In genomic region chr2:159714586-159714930, GRCh38 we compare ENCODE assay signal across 10 cellular contexts. TPM values are rescaled to one million over a fixed set of nuclear protein-coding genes. Genes with fewer than 3 reads are reported as not detected.
A peak's percentile ranks its signal among the peaks of the same experiment; 100 is the strongest.
DNase-seq lines count a peak whose midpoint lies in the region; ATAC-seq, FAIRE-seq and TF ChIP-seq lines count a peak whose summit lies in the region.
"Had no signal": no experiment of that assay in that cellular context is flagged by ENCODE, and none has a peak within 500 bp of the region (broad histone marks: within the 10 kb centered on the region; RNA-seq: fewer than 3 reads in every experiment).

No MANE protein-coding gene starts in this region.

- TF ChIP-seq CTCF in SK-N-SH (IDR thresholded peaks at IDR 0.05), result no peak
- no peak for TF ChIP-seq CTCF in RWPE2 (IDR thresholded peaks at IDR 0.05; ENCODE audit: poor library complexity, severe bottlenecking)
- no peak for TF ChIP-seq CTCF in endothelial cell of umbilical vein (IDR thresholded peaks at IDR 0.05; ENCODE audit: extremely low read depth in 1 of 2, insufficient read depth in 1 of 2, low read depth in 1 of 2, low read length in 2 of 2)
- TF ChIP-seq CTCF in gastrocnemius medialis (IDR thresholded peaks at IDR 0.05 in 4 of 5, conservative IDR thresholded peaks at IDR 0.05 in 1 of 5), result no peak

- H3K27me3 ChIP-seq in SK-N-SH (ENCODE audit: insufficient read depth) (no peaks in the 10 kb centered on the region), RWPE2 (ENCODE audit: insufficient read depth, poor library complexity, severe bottlenecking) (no peaks in the 10 kb centered on the region), endothelial cell of umbilical vein (ENCODE audit: control insufficient read depth in 2 of 2, insufficient read depth in 2 of 2, low read length in 2 of 2) (no peaks in the 10 kb centered on the region), gastrocnemius medialis (no peaks in the 10 kb centered on the region)

- H3K4me3 ChIP-seq in SK-N-SH (ENCODE audit: low read depth in 2 of 2, low read length in 1 of 2) (peak overlapping the region in 1 of 2 experiments; percentile 32; a peak in 2 of 4 replicates), RWPE2 (ENCODE audit: severe bottlenecking) (no peak overlapping the region), endothelial cell of umbilical vein (replicated peaks in 1 of 3; ENCODE audit: insufficient read depth in 1 of 3, low read depth in 1 of 3, low read length in 3 of 3) (peak overlapping the region in 2 of 3 experiments; percentile 17 to 94), gastrocnemius medialis (peak overlapping the region; percentile 5 to 93 (median 92))

- no peaks in the 10 kb centered on the region for H3K9me3 ChIP-seq in SK-N-SH
- H3K9me3 ChIP-seq in RWPE2 (ENCODE audit: severe bottlenecking), result no peaks in the 10 kb centered on the region
- no peaks in the 10 kb centered on the region for H3K9me3 ChIP-seq in endothelial cell of umbilical vein (replicated peaks; ENCODE audit: control insufficient read depth, insufficient read depth, low read length)
- no peaks in the 10 kb centered on the region for H3K9me3 ChIP-seq in gastrocnemius medialis

- H3K79me2 ChIP-seq in SK-N-SH (ENCODE audit: insufficient read depth) (peaks cover 83% of the 10 kb centered on the region), endothelial cell of umbilical vein (ENCODE audit: control insufficient read depth, insufficient read depth, low read length) (peaks cover 72% of the 10 kb centered on the region)

- WGBS in SK-N-SH (ENCODE audit: low lambda C conversion rate), result 70% methylated on average over 8 of the region's 8 CpGs

- H4K20me1 ChIP-seq in SK-N-SH (ENCODE audit: insufficient read depth) (peaks cover 68% of the 10 kb centered on the region), endothelial cell of umbilical vein (replicated peaks; ENCODE audit: control insufficient read depth, extremely low read depth, insufficient read depth, low read length) (peaks cover 14% of the 10 kb centered on the region)

- no peak for TF ChIP-seq RAD21 in SK-N-SH (IDR thresholded peaks at IDR 0.05; ENCODE audit: low read length)

- no TSS peak for BruUV-seq in endothelial cell of umbilical vein (replicated peaks; lab: Mats Ljungman, UMichigan)

- intact Hi-C loops in endothelial cell of umbilical vein (cut with micrococcal nuclease) (loop anchor here (1.0 to 10.0 kb wide), 5 partner anchors 8 to 577 kb away; partner anchors contain the start of gene CD302), gastrocnemius medialis (cut with DNase I; ENCODE audit: low total_unique reads) (loop anchor here (5.0 kb wide), 2 partner anchors 83 to 462 kb away; partner anchors contain the start of gene CD302)

- peak overlapping the region; percentile 77 for H3K4me2 ChIP-seq in SK-N-SH
- peak overlapping the region; percentile 87 for H3K4me2 ChIP-seq in endothelial cell of umbilical vein (ENCODE audit: insufficient read depth, low read length)

- no peak overlapping the region; the same call in 1 of the 2 replicates for H3K9ac ChIP-seq in SK-N-SH
- peak overlapping the region; percentile 98 for H3K9ac ChIP-seq in endothelial cell of umbilical vein (replicated peaks; ENCODE audit: extremely low read depth, insufficient read depth, low read length)

- H2AFZ ChIP-seq in SK-N-SH (ENCODE audit: low read depth), result no peak overlapping the region
- no peak overlapping the region for H2AFZ ChIP-seq in endothelial cell of umbilical vein (ENCODE audit: low read depth, low read length)

- peaks cover 6 to 19% of the 10 kb centered on the region in 2 experiments; a peak in 3 of 4 replicates for H3K4me1 ChIP-seq in SK-N-SH (ENCODE audit: control insufficient read depth in 1 of 2, insufficient read depth in 2 of 2, low read depth in 1 of 2, low read length in 1 of 2)
- peaks cover 23% of the 10 kb centered on the region for H3K4me1 ChIP-seq in RWPE2 (ENCODE audit: insufficient read depth, poor library complexity, severe bottlenecking)
- H3K4me1 ChIP-seq in endothelial cell of umbilical vein (ENCODE audit: control insufficient read depth, extremely low read depth, insufficient read depth, low read length), result peaks cover 28% of the 10 kb centered on the region
- H3K4me1 ChIP-seq in gastrocnemius medialis, result peaks cover 28 to 55% of the 10 kb centered on the region in 2 donors

- no peak for ATAC-seq in SK-N-SH treated with all-trans-retinoic acid at 6 μM for 48 hours
- no peak for ATAC-seq in RWPE2 (ENCODE audit: low read depth)
- no peak for ATAC-seq in gastrocnemius medialis
- no peak for ATAC-seq in HG03139 (IDR thresholded peaks at IDR 0.05; ENCODE audit: unreplicated experiment)

- FAIRE-seq in endothelial cell of umbilical vein (lab: Jason Lieb, UNC), result no peak

- peaks cover 24 to 53% of the 10 kb centered on the region in 2 experiments for H3K36me3 ChIP-seq in SK-N-SH (replicated peaks in 1 of 2; ENCODE audit: control insufficient read depth in 1 of 2, insufficient read depth in 2 of 2, low read length in 1 of 2)
- H3K36me3 ChIP-seq in RWPE2 (ENCODE audit: low read depth), result peaks cover 54% of the 10 kb centered on the region
- H3K36me3 ChIP-seq in endothelial cell of umbilical vein (ENCODE audit: control insufficient read depth in 2 of 2, extremely low read depth in 1 of 2, insufficient read depth in 2 of 2, low read length in 2 of 2), result peaks cover 6 to 12% of the 10 kb centered on the region in 2 experiments
- H3K36me3 ChIP-seq in gastrocnemius medialis, result peaks cover 0 to 12% of the 10 kb centered on the region in 2 donors

- H3K9me1 ChIP-seq in endothelial cell of umbilical vein (replicated peaks; ENCODE audit: control insufficient read depth, extremely low read depth, insufficient read depth, low read length), result no peaks in the 10 kb centered on the region

- TF ChIP-seq POLR2A in endothelial cell of umbilical vein (IDR thresholded peaks at IDR 0.05; ENCODE audit: low read depth, low read length) (no peak), gastrocnemius medialis (IDR thresholded peaks at IDR 0.05) (no peak)

- in situ Hi-C loops in gastrocnemius medialis (cut with MboI; ENCODE audit: low sequenced_read_pairs in 4 of 4), result loop anchor here in 1 of 4 donors (25.0 kb wide), 1 partner anchor 202 kb away; no protein-coding TSS in a partner anchor

- peaks cover 8% of the 10 kb centered on the region for H3F3A ChIP-seq in SK-N-SH (replicated peaks; ENCODE audit: insufficient read depth)

- H3K27ac ChIP-seq in SK-N-SH (ENCODE audit: low read depth in 2 of 2, low read length in 1 of 2) (peak overlapping the region in 1 of 2 experiments; percentile 93; a peak in 1 of 4 replicates), RWPE2 (ENCODE audit: poor library complexity, severe bottlenecking) (peak overlapping the region; percentile 79), endothelial cell of umbilical vein (ENCODE audit: insufficient read depth, low read depth, low read length) (peak overlapping the region; percentile 86), gastrocnemius medialis (peak overlapping the region; percentile 97 to 99 (median 98))

- H3K9me2 ChIP-seq in SK-N-SH, result no peaks in the 10 kb centered on the region

- POLR2A ChIA-PET in SK-N-SH (lab: Yijun Ruan, JAX), result no interaction called here
- POLR2A ChIA-PET in endothelial cell of umbilical vein (lab: Charles Lee), result interaction anchor here (1.0 to 1.5 kb wide), 2 partner anchors 9 to 100 kb away, joined by 3 to 6 read pairs; no protein-coding TSS in a partner anchor

- CTCF ChIA-PET in SK-N-SH (lab: Yijun Ruan, JAX) (interaction anchor here (1.1 kb wide), 1 partner anchor 37 kb away, joined by 3 read pairs; no protein-coding TSS in a partner anchor), endothelial cell of umbilical vein (lab: Charles Lee) (interaction anchor here (1.0 to 1.5 kb wide), 3 partner anchors 9 to 253 kb away, joined by 3 to 6 read pairs (median 5); no protein-coding TSS in a partner anchor)

- DNase-seq in SK-N-SH (no peak), RWPE2 (ENCODE audit: low spot score) (no peak), endothelial cell of umbilical vein (ENCODE audit: low read depth, low spot score) (no peak), gastrocnemius medialis (no peak), H4 (ENCODE audit: low spot score) (no peak), activated gamma-delta T cell treated with Interleukin-2 at 50 U/mL for 16 hours (no peak)
- DNase-seq: 8988T; stimulated activated CD4-positive, alpha-beta T cell treated with anti-CD3 and anti-CD28 coated beads, Interleukin-4, amount 100 ng/mL, for 24 hours had no signal

- dilution Hi-C loops in endothelial cell of umbilical vein (cut with MboI; ENCODE audit: extremely low pct_ligation_motif_present, low sequenced_read_pairs), result loop anchor here (25.0 kb wide), 1 partner anchor 102 kb away; the partner anchor contains the start of gene BAZ2B

- TF ChIP-seq EP300 in SK-N-SH (IDR thresholded peaks at IDR 0.05; ENCODE audit: borderline replicate concordance in 1 of 2, low read depth in 1 of 2, low read length in 1 of 2), result no peak

TF ChIP-seq in SK-N-SH, 30 proteins besides CTCF, POLR2A, EP300 and RAD21 (continues in another document):
- no peak for TF ChIP-seq EZH2phosphoT487 (IDR thresholded peaks at IDR 0.05; ENCODE audit: borderline replicate concordance, low read depth)

TF ChIP-seq in SK-N-SH treated with all-trans-retinoic acid at 6 μM for 48 hours, 23 proteins besides CTCF, POLR2A, EP300 and RAD21 (continues in another document):
- TF ChIP-seq GLIS3 (CRISPR knock-in tag; IDR thresholded peaks at IDR 0.05) (no peak), CSDC2 (CRISPR knock-in tag; IDR thresholded peaks at IDR 0.05) (no peak), ZFP3 (CRISPR knock-in tag; IDR thresholded peaks at IDR 0.05) (no peak), PPARA (CRISPR knock-in tag; IDR thresholded peaks at IDR 0.05; ENCODE audit: borderline replicate concordance) (no peak), ZNF8 (CRISPR knock-in tag; IDR thresholded peaks at IDR 0.05) (no peak)

TF ChIP-seq in endothelial cell of umbilical vein, 7 proteins besides CTCF, POLR2A, EP300 and RAD21 (continues in another document):
- TF ChIP-seq EZH2 (IDR thresholded peaks at IDR 0.05; ENCODE audit: borderline replicate concordance, low read depth, low read length, severe bottlenecking) (no peak), JUN (IDR thresholded peaks at IDR 0.05; ENCODE audit: borderline replicate concordance, insufficient read depth, insufficient read length, low read depth) (no peak), GATA2 (IDR thresholded peaks at IDR 0.05; ENCODE audit: insufficient read depth, insufficient read length, low read depth, low read length) (no peak)

RNA-seq across cellular contexts. Expression of gene MARCHF7, which starts 2.3 kb away (rescaled TPM):
- polyA plus RNA-seq in SK-N-SH (2012; rRNA removed), result 18.4 and 20.3 TPM in 2 replicates
- 32.2 and 33.0 TPM in 2 replicates for polyA plus RNA-seq in SK-N-SH (2012; cell fraction: cytosol; rRNA removed)
- polyA plus RNA-seq in SK-N-SH (2012; cell fraction: nucleus; rRNA removed), result 13.2 and 34.5 TPM in 2 replicates
- total RNA-seq in endothelial cell of umbilical vein, result 82.0 and 93.9 TPM in 2 replicates
- polyA plus RNA-seq in endothelial cell of umbilical vein, result 15.3 and 21.2 TPM in 2 replicates
- 30.6 and 34.0 TPM in 2 replicates for polyA plus RNA-seq in endothelial cell of umbilical vein (2011; cell fraction: cytosol; rRNA removed)
- 58.5 and 66.8 TPM in 2 replicates for polyA plus RNA-seq in endothelial cell of umbilical vein (2011; cell fraction: nucleus; rRNA removed)
- 85.2 and 99.4 TPM in 2 replicates for polyA plus RNA-seq in endothelial cell of umbilical vein (2012)
- 40.9 and 45.4 TPM in 2 replicates for polyA minus RNA-seq in endothelial cell of umbilical vein
- 16.8 TPM for polyA minus RNA-seq in endothelial cell of umbilical vein (2011; cell fraction: cytosol; rRNA and poly(A)+ RNA removed)
- polyA minus RNA-seq in endothelial cell of umbilical vein (2011; cell fraction: nucleus; rRNA and poly(A)+ RNA removed), result 71.7 and 109 TPM in 2 replicates
- total RNA-seq in gastrocnemius medialis, result 100 to 1,000 TPM in 1 of 4 donors, 10 to 100 TPM in 3; 88.6 to 125 (median 93.4) TPM
- 63.9 and 68.2 TPM in 2 replicates for total RNA-seq in H4 (2014; rRNA removed; shearing (Covaris generic))
